Comparison of ENCODE assay signal across 24 cellular contexts in genomic region chr5:163867324-163867723, GRCh38.
"Had no signal": no experiment of that assay in that cellular context is flagged by ENCODE, and none has a peak within 500 bp of the region (broad histone marks: within the 10 kb centered on the region; RNA-seq: fewer than 3 reads in every experiment).

No MANE protein-coding gene starts in this region.

- DNase-seq: activated B cell treated with CpG ODN at 0.5 μM for 24 hours; activated CD4-positive, alpha-beta T cell treated with anti-CD3 and anti-CD28 coated beads for 48 hours; activated CD8-positive, alpha-beta T cell treated with anti-CD3 and anti-CD28 coated beads for 36 hours; activated naive CD4-positive, alpha-beta T cell; activated naive CD8-positive, alpha-beta T cell treated with anti-CD3 and anti-CD28 coated beads for 36 hours; activated T-cell treated with anti-CD3 and anti-CD28 coated beads, Interleukin-2, amount 50 U/mL, for 1 hour; cortex of kidney; effector CD8-positive, alpha-beta T cell; esophagus squamous epithelium; foreskin keratinocyte; glutamatergic neuron; hypothalamus; right cardiac atrium; stomach; T-cell; T-helper 9 cell; testis had no signal

- ATAC-seq: activated CD8-positive, alpha-beta T cell treated with anti-CD3 and anti-CD28 coated beads for 36 hours; activated T-helper 17 cell treated with anti-CD3 and anti-CD28 coated beads, Interleukin-2, amount 50 U/mL, for 72 hours; foreskin keratinocyte; right cardiac atrium; T-cell had no signal

- H3K27ac ChIP-seq: esophagus squamous epithelium, foreskin keratinocyte, prostate gland, skin epidermis, stomach, testis had no signal

- H3K36me3 ChIP-seq: esophagus squamous epithelium, prostate gland, stomach had no signal

- H3K36me3 Mint-ChIP-seq: activated naive CD8-positive, alpha-beta T cell treated with anti-CD3 and anti-CD28 coated beads for 36 hours; T-cell; type B pancreatic cell had no signal

- H3K4me3 Mint-ChIP-seq: activated B cell treated with CpG ODN at 0.5 μM for 24 hours; activated CD8-positive, alpha-beta T cell treated with anti-CD3 and anti-CD28 coated beads for 36 hours; activated naive CD8-positive, alpha-beta T cell treated with anti-CD3 and anti-CD28 coated beads for 36 hours; activated T-helper 17 cell treated with anti-CD3 and anti-CD28 coated beads, Interleukin-2, amount 50 U/mL, for 72 hours; nephron; T-cell; type B pancreatic cell had no signal

- H3K27me3 Mint-ChIP-seq: activated CD8-positive, alpha-beta T cell treated with anti-CD3 and anti-CD28 coated beads for 36 hours; activated naive CD8-positive, alpha-beta T cell treated with anti-CD3 and anti-CD28 coated beads for 36 hours; activated T-helper 17 cell treated with anti-CD3 and anti-CD28 coated beads, Interleukin-2, amount 50 U/mL, for 72 hours; T-cell; type B pancreatic cell had no signal

- H3K4me1 Mint-ChIP-seq: activated naive CD8-positive, alpha-beta T cell treated with anti-CD3 and anti-CD28 coated beads for 36 hours; activated T-helper 17 cell treated with anti-CD3 and anti-CD28 coated beads, Interleukin-2, amount 50 U/mL, for 72 hours; nephron; T-cell had no signal

- H3K27me3 ChIP-seq: esophagus squamous epithelium, foreskin keratinocyte, stomach, testis had no signal

- H3K9me3 ChIP-seq: esophagus squamous epithelium, prostate gland, stomach, testis had no signal

- H3K9me3 Mint-ChIP-seq: activated CD8-positive, alpha-beta T cell treated with anti-CD3 and anti-CD28 coated beads for 36 hours; nephron; type B pancreatic cell had no signal

- H3K4me1 ChIP-seq: esophagus squamous epithelium, foreskin keratinocyte, prostate gland, stomach, testis had no signal

- FAIRE-seq: keratinocyte had no signal

- H3K4me3 ChIP-seq: esophagus squamous epithelium, lung, prostate gland, skin epidermis, stomach, testis had no signal

- H3K27ac Mint-ChIP-seq: activated B cell treated with CpG ODN at 0.5 μM for 24 hours; activated CD8-positive, alpha-beta T cell treated with anti-CD3 and anti-CD28 coated beads for 36 hours; activated naive CD8-positive, alpha-beta T cell treated with anti-CD3 and anti-CD28 coated beads for 36 hours; activated T-helper 17 cell treated with anti-CD3 and anti-CD28 coated beads, Interleukin-2, amount 50 U/mL, for 72 hours; T-cell; type B pancreatic cell had no signal
